ENCODE assay signal across 10 cellular contexts in the genomic region with DNA sequence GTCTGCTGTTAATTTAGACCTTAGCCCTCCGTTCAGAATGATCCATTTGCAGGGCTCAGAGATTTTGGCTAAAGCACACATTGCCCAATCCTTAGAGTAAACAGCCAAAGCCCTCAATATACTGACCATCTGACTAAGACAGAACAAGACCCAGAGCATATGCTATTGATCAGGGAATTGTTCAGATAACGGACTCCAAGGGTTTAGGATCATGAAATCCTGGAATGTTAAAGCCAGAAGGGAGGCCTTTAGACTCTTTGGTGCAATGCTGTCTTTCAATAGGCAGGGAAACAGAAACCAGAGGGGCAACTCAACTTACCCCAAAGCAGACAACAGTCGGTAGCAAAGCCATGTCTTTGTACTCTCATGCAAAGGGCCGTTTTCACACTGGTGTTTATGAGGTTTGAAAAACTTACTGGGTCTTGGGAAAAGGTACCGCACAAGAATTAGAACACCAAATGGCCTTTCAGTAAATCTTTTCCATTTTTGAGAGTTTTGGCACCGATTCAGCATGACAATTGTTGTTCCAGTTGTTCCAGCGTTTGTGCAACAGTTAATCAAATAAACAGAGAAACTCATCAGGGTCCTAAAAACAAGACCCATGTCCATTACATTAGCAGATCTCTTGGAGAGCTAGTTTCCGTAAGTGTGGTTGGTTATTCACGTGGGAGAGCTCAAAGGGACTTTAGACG.
DNase-seq lines count a peak whose midpoint lies in the region; ATAC-seq and TF ChIP-seq lines count a peak whose summit lies in the region.
"Had no signal": no experiment of that assay in that cellular context is flagged by ENCODE, and none has a peak within 500 bp of the region (broad histone marks: within the 10 kb centered on the region; RNA-seq: fewer than 3 reads in every experiment).

No MANE protein-coding gene starts in this region.

- DNase-seq in G401 (ENCODE audit: low spot score) (peak; percentile 66), body of pancreas (no peak), sciatic nerve (ENCODE audit: low spot score) (no peak), GM19240 (ENCODE audit: insufficient read length, low spot score) (no peak), nucleus accumbens (lab: John Stamatoyannopoulos, UW) (no peak)
- no peak for DNase-seq in activated naive CD4-positive, alpha-beta T cell treated with anti-CD3 and anti-CD28 coated beads for 36 hours
- no peak for DNase-seq in activated CD4-positive, alpha-beta T cell treated with anti-CD3 and anti-CD28 coated beads, Interleukin-2, amount 50 U/mL, for 1 hour
- DNase-seq: GF-D8 had no signal

- peaks cover 13% of the 10 kb centered on the region for H3K4me1 Mint-ChIP-seq in activated naive CD4-positive, alpha-beta T cell treated with anti-CD3 and anti-CD28 coated beads for 36 hours (ENCODE audit: low read depth)

- 41% methylated on average over 10 of the region's 10 CpGs for WGBS in body of pancreas, 2 donors

- no peak overlapping the region for H3K27ac Mint-ChIP-seq in activated naive CD4-positive, alpha-beta T cell treated with anti-CD3 and anti-CD28 coated beads for 36 hours
- H3K27ac Mint-ChIP-seq: activated T-helper 2 cell treated with anti-CD3 and anti-CD28 coated beads, Interferon-gamma antibody, Interleukin-2, Interleukin-4, amounts not matched to agents 10 μg/mL and 5 μg/mL and 100 μg/mL, durations not matched to agents 14 hours and 24 hours and 36 hours had no signal

- H3K36me3 ChIP-seq in body of pancreas (replicated peaks in 1 of 2; ENCODE audit: insufficient read depth in 1 of 2, low read depth in 2 of 2) (no peaks in the 10 kb centered on the region), iPS-15b (ENCODE audit: control insufficient read depth, insufficient read depth, low read length) (no peaks in the 10 kb centered on the region)

- peaks cover 9% of the 10 kb centered on the region for H3K36me3 Mint-ChIP-seq in activated naive CD4-positive, alpha-beta T cell treated with anti-CD3 and anti-CD28 coated beads for 36 hours (ENCODE audit: low read depth)

- no peak for TF ChIP-seq CTCF in body of pancreas (IDR thresholded peaks at IDR 0.05)

- in situ Hi-C loops in G401 (cut with HindIII; ENCODE audit: low sequenced_read_pairs) = no loop called here

- TF ChIP-seq POLR2A in body of pancreas (IDR thresholded peaks at IDR 0.05) = no peak

- ATAC-seq in body of pancreas (peak; percentile 32), sciatic nerve (peak; percentile 75)

- H3K27me3 Mint-ChIP-seq in activated naive CD4-positive, alpha-beta T cell treated with anti-CD3 and anti-CD28 coated beads for 36 hours (ENCODE audit: low read depth) = no peaks in the 10 kb centered on the region

- intact Hi-C loops in body of pancreas (cut with DNase I) (no loop called here), sciatic nerve (cut with DNase I) (no loop called here)
- intact Hi-C loops in activated naive CD4-positive, alpha-beta T cell treated with anti-CD3 and anti-CD28 coated beads for 36 hours (cut with micrococcal nuclease) = no loop called here

- H3K27ac ChIP-seq in body of pancreas = peak overlapping the region; percentile 49 to 83 (median 71)

- H3K4me1 ChIP-seq in body of pancreas = peaks cover 5% of the 10 kb centered on the region
- H3K4me1 ChIP-seq in iPS-15b (ENCODE audit: control insufficient read depth, insufficient read depth, low read length) = peaks cover 12% of the 10 kb centered on the region

- peak overlapping the region; percentile 79 for H3K9ac ChIP-seq in iPS-15b (ENCODE audit: low read depth, low read length)

- peaks cover 16% of the 10 kb centered on the region for H3K9me3 Mint-ChIP-seq in activated naive CD4-positive, alpha-beta T cell treated with anti-CD3 and anti-CD28 coated beads for 36 hours

- CTCF ChIA-PET in activated naive CD4-positive, alpha-beta T cell treated with anti-CD3 and anti-CD28 coated beads for 36 hours (lab: Charles Lee) = no interaction called here

- H3K27me3 ChIP-seq in body of pancreas (no peaks in the 10 kb centered on the region), iPS-15b (ENCODE audit: control insufficient read depth, insufficient read depth, low read length) (no peaks in the 10 kb centered on the region)

- H3K4me3 Mint-ChIP-seq in activated naive CD4-positive, alpha-beta T cell treated with anti-CD3 and anti-CD28 coated beads for 36 hours = no peak overlapping the region

- H3K4me3 ChIP-seq in body of pancreas (peak overlapping the region in 1 of 2 donors; percentile 40), iPS-15b (ENCODE audit: low read depth, low read length) (peak overlapping the region; percentile 65)

- H3K9me3 ChIP-seq in body of pancreas = no peaks in the 10 kb centered on the region
- peaks cover 8% of the 10 kb centered on the region for H3K9me3 ChIP-seq in iPS-15b (ENCODE audit: control insufficient read depth, insufficient read depth, low read length)
